Comparison of ENCODE assay signal across 13 cellular contexts in the genomic region with DNA sequence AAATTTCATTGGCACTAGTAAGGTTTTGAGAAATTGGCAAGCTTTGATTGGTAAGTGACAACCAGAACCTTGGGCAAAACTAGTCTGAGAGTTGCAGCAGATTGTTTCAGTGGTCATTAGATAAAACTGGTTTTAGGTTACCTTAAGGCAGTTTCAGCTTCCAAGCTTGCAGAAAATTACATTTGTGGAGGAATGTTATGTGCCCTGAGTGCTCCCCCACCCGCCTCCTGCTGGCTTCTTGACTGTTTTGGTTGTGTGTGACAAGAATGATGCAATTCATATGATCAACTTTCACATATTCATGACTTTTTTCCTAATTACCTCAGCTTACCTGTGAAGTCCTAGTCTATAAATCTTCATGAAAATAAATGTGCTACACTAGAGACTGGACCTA.
DNase-seq lines count a peak whose midpoint lies in the region; ATAC-seq, FAIRE-seq and TF ChIP-seq lines count a peak whose summit lies in the region.
"Had no signal": no experiment of that assay in that cellular context is flagged by ENCODE, and none has a peak within 500 bp of the region (broad histone marks: within the 10 kb centered on the region; RNA-seq: fewer than 3 reads in every experiment).

No MANE protein-coding gene starts in this region.

- 15 to 17% methylated on average over 1 of the region's 1 CpG for WGBS in pancreas, 2 donors

- POLR2A ChIA-PET in HEK293T (lab: Yijun Ruan, JAX): no interaction called here

- peak overlapping the region; percentile 9 to 76 (median 70) for H3K27ac ChIP-seq in pancreas
- H3K27ac ChIP-seq: skin epidermis had no signal

- ATAC-seq in GM19351 (IDR thresholded peaks at IDR 0.05; ENCODE audit: unreplicated experiment): peak; percentile 27
- peak; percentile 11 for ATAC-seq in HG03378 (IDR thresholded peaks at IDR 0.05; ENCODE audit: unreplicated experiment)
- peak; percentile 25 to 56 (median 32) for ATAC-seq in pancreas
- no peak for ATAC-seq in HG03159 (IDR thresholded peaks at IDR 0.05; ENCODE audit: unreplicated experiment)
- no peak for ATAC-seq in activated T-cell treated with anti-CD3 and anti-CD28 coated beads, Interleukin-2, amount 50 U/mL, for 72 hours (replicated peaks in 1 of 2)
- ATAC-seq: activated CD4-positive, alpha-beta T cell treated with anti-CD3 and anti-CD28 coated beads for 36 hours; naive thymus-derived CD4-positive, alpha-beta T cell had no signal

- intact Hi-C loops in pancreas (cut with DNase I): no loop called here

- TF ChIP-seq CTCF in pancreas (IDR thresholded peaks at IDR 0.05): no peak

- no peaks in the 10 kb centered on the region for H3K9me3 ChIP-seq in pancreas

- H3K4me1 Mint-ChIP-seq in T-helper 2 cell treated with Interferon-gamma antibody and Interleukin-4, amounts not matched to agents 5 μg/mL and 100 μg/mL, for 36 hours (ENCODE audit: low read depth): no peaks in the 10 kb centered on the region
- no peaks in the 10 kb centered on the region for H3K4me1 Mint-ChIP-seq in activated T-cell treated with anti-CD3 and anti-CD28 coated beads, Interleukin-2, amount 50 U/mL, for 72 hours (ENCODE audit: low read depth)
- H3K4me1 Mint-ChIP-seq: activated CD4-positive, alpha-beta T cell treated with anti-CD3 and anti-CD28 coated beads for 36 hours; naive thymus-derived CD4-positive, alpha-beta T cell had no signal

- H3K27me3 ChIP-seq in pancreas: no peaks in the 10 kb centered on the region

- H3K4me3 Mint-ChIP-seq in T-helper 2 cell treated with Interferon-gamma antibody and Interleukin-4, amounts not matched to agents 5 μg/mL and 100 μg/mL, for 36 hours: no peak overlapping the region
- no peak overlapping the region for H3K4me3 Mint-ChIP-seq in activated T-cell treated with anti-CD3 and anti-CD28 coated beads, Interleukin-2, amount 50 U/mL, for 72 hours
- H3K4me3 Mint-ChIP-seq: activated CD4-positive, alpha-beta T cell treated with anti-CD3 and anti-CD28 coated beads for 36 hours; naive thymus-derived CD4-positive, alpha-beta T cell had no signal

- no peaks in the 10 kb centered on the region for H3K27me3 Mint-ChIP-seq in T-helper 2 cell treated with Interferon-gamma antibody and Interleukin-4, amounts not matched to agents 5 μg/mL and 100 μg/mL, for 36 hours (ENCODE audit: low read depth)
- H3K27me3 Mint-ChIP-seq in activated T-cell treated with anti-CD3 and anti-CD28 coated beads, Interleukin-2, amount 50 U/mL, for 72 hours (ENCODE audit: low read depth): no peaks in the 10 kb centered on the region
- H3K27me3 Mint-ChIP-seq: activated CD4-positive, alpha-beta T cell treated with anti-CD3 and anti-CD28 coated beads for 36 hours; naive thymus-derived CD4-positive, alpha-beta T cell had no signal

- peaks cover 3% of the 10 kb centered on the region for H3K9me3 Mint-ChIP-seq in T-helper 2 cell treated with Interferon-gamma antibody and Interleukin-4, amounts not matched to agents 5 μg/mL and 100 μg/mL, for 36 hours
- peaks cover 2 to 4% of the 10 kb centered on the region in 2 donors for H3K9me3 Mint-ChIP-seq in activated T-cell treated with anti-CD3 and anti-CD28 coated beads, Interleukin-2, amount 50 U/mL, for 72 hours

- no peaks in the 10 kb centered on the region for H3K36me3 ChIP-seq in pancreas

- H3K4me1 ChIP-seq in pancreas: peaks cover 19 to 38% (median 35%) of the 10 kb centered on the region in 3 donors

- no peak overlapping the region for H3K4me3 ChIP-seq in pancreas
- H3K4me3 ChIP-seq: skin epidermis had no signal

- DNase-seq in HEK293T (ENCODE audit: extremely low spot score): peak; percentile 17
- DNase-seq in pancreas: peak in 2 of 6 donors; percentile 16 to 23
- no peak for DNase-seq in T-helper 2 cell treated with Interferon-gamma antibody and Interleukin-4, amounts not matched to agents 5 μg/mL and 100 μg/mL, for 36 hours (ENCODE audit: low spot score)
- DNase-seq in activated T-cell treated with anti-CD3 and anti-CD28 coated beads, Interleukin-2, amount 50 U/mL, for 72 hours: no peak
- DNase-seq: activated CD4-positive, alpha-beta T cell treated with anti-CD3 and anti-CD28 coated beads for 36 hours; activated naive CD4-positive, alpha-beta T cell; naive thymus-derived CD4-positive, alpha-beta T cell; NCI-H524 treated with DMSO at 0.1 percent for 48 hours had no signal

- no peaks in the 10 kb centered on the region for H3K36me3 Mint-ChIP-seq in T-helper 2 cell treated with Interferon-gamma antibody and Interleukin-4, amounts not matched to agents 5 μg/mL and 100 μg/mL, for 36 hours (ENCODE audit: low read depth)
- no peaks in the 10 kb centered on the region for H3K36me3 Mint-ChIP-seq in activated T-cell treated with anti-CD3 and anti-CD28 coated beads, Interleukin-2, amount 50 U/mL, for 72 hours (ENCODE audit: insufficient read depth in 2 of 2)
- H3K36me3 Mint-ChIP-seq: naive thymus-derived CD4-positive, alpha-beta T cell had no signal

- H3K27ac Mint-ChIP-seq in T-helper 2 cell treated with Interferon-gamma antibody and Interleukin-4, amounts not matched to agents 5 μg/mL and 100 μg/mL, for 36 hours: no peak overlapping the region
- H3K27ac Mint-ChIP-seq in activated T-cell treated with anti-CD3 and anti-CD28 coated beads, Interleukin-2, amount 50 U/mL, for 72 hours: no peak overlapping the region
- H3K27ac Mint-ChIP-seq: activated CD4-positive, alpha-beta T cell treated with anti-CD3 and anti-CD28 coated beads for 36 hours; naive thymus-derived CD4-positive, alpha-beta T cell had no signal

- FAIRE-seq in pancreas (lab: Jason Lieb, UNC): no peak
- FAIRE-seq: islet of Langerhans had no signal

- CTCF ChIA-PET in HEK293T (lab: Yijun Ruan, JAX): no interaction called here

TF ChIP-seq in HEK293T, 16 proteins besides CTCF, POLR2A, EP300 and RAD21:
- TF ChIP-seq, protein P1, sequence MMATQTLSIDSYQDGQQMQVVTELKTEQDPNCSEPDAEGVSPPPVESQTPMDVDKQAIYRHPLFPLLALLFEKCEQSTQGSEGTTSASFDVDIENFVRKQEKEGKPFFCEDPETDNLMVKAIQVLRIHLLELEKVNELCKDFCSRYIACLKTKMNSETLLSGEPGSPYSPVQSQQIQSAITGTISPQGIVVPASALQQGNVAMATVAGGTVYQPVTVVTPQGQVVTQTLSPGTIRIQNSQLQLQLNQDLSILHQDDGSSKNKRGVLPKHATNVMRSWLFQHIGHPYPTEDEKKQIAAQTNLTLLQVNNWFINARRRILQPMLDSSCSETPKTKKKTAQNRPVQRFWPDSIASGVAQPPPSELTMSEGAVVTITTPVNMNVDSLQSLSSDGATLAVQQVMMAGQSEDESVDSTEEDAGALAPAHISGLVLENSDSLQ (IDR thresholded peaks at IDR 0.05): no peak
- no peak for TF ChIP-seq SUZ12 (IDR thresholded peaks at IDR 0.05)
- no peak for TF ChIP-seq ELF4 (IDR thresholded peaks at IDR 0.05)
- no peak for TF ChIP-seq FOXA1 (IDR thresholded peaks at IDR 0.05)
- no peak for TF ChIP-seq BHLHE40 (IDR thresholded peaks at IDR 0.05; ENCODE audit: borderline replicate concordance)
- no peak for TF ChIP-seq FOXK2 (IDR thresholded peaks at IDR 0.05)

Comparison
In these comparisons a context has a peak if more than half of its experiments do, and no peak if none do; other contexts are left out.
1. ATAC-seq: peak in GM19351 (single experiment), HG03378 (single experiment) and pancreas (4 of 4); none in HG03159 (single experiment) and activated T-cell treated with anti-CD3 and anti-CD28 coated beads, Interleukin-2, amount 50 U/mL, for 72 hours (0 of 2).